In the genomic region with DNA sequence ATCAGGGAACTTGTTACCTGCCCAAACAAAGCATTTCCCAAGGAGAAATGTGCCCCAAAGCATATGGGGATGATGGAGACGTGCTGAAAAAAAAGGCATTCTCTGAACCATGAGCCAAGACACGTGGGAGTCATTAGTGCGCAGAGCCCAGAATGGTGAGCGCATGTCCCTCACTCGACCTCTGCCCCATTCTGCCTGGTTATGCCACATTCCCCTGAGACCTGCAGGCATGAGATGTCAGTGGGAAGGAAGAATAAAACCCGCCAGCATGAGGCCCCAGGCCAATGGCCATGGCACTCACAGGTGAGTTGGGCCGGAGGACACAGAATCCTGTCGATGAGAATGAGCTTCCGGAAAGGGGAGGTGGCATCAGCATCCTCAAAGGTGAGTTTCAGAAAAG, we compare ENCODE assay signal across 40 cellular contexts.
"Had no signal": no experiment of that assay in that cellular context is flagged by ENCODE, and none has a peak within 500 bp of the region (broad histone marks: within the 10 kb centered on the region; RNA-seq: fewer than 3 reads in every experiment).

No MANE protein-coding gene starts in this region.

- H3K27ac Mint-ChIP-seq: activated B cell treated with CpG ODN at 0.5 μM for 24 hours; activated CD4-positive, alpha-beta memory T cell treated with anti-CD3 and anti-CD28 coated beads, Interleukin-2, amount 10 ng/mL, durations not matched to agents 7 days and 5 days; activated CD8-positive, alpha-beta memory T cell treated with anti-CD3 and anti-CD28 coated beads, Interleukin-2, amount 10 ng/mL, durations not matched to agents 7 days and 5 days; activated naive CD8-positive, alpha-beta T cell treated with anti-CD3 and anti-CD28 coated beads for 36 hours; activated T-helper 17 cell treated with anti-CD3 and anti-CD28 coated beads, Interleukin-2, amount 50 U/mL, for 72 hours had no signal

- H3K4me1 Mint-ChIP-seq: activated B cell treated with CpG ODN at 0.5 μM for 24 hours; activated CD4-positive, alpha-beta memory T cell treated with anti-CD3 and anti-CD28 coated beads, Interleukin-2, amount 10 ng/mL, durations not matched to agents 7 days and 5 days; activated CD8-positive, alpha-beta memory T cell treated with anti-CD3 and anti-CD28 coated beads, Interleukin-2, amount 10 ng/mL, durations not matched to agents 7 days and 5 days; activated naive CD8-positive, alpha-beta T cell treated with anti-CD3 and anti-CD28 coated beads for 36 hours; activated T-helper 17 cell treated with anti-CD3 and anti-CD28 coated beads, Interleukin-2, amount 50 U/mL, for 72 hours had no signal

- H3K4me3 ChIP-seq: ascending aorta, cardiac muscle cell, MG63, Peyer's patch had no signal

- ATAC-seq: activated CD8-positive, alpha-beta memory T cell treated with anti-CD3 and anti-CD28 coated beads, Interleukin-2, amount 10 ng/mL, durations not matched to agents 7 days and 5 days; activated T-helper 17 cell treated with anti-CD3 and anti-CD28 coated beads, Interleukin-2, amount 50 U/mL, for 72 hours; PC-3; Right ventricle myocardium inferior had no signal

- H3K27ac ChIP-seq: ascending aorta, cardiac muscle cell, Peyer's patch, RWPE1, VCaP had no signal

- H3K4me3 Mint-ChIP-seq: activated B cell treated with CpG ODN at 0.5 μM for 24 hours; activated CD4-positive, alpha-beta memory T cell treated with anti-CD3 and anti-CD28 coated beads, Interleukin-2, amount 10 ng/mL, durations not matched to agents 7 days and 5 days; activated CD8-positive, alpha-beta memory T cell treated with anti-CD3 and anti-CD28 coated beads, Interleukin-2, amount 10 ng/mL, durations not matched to agents 7 days and 5 days; activated naive CD8-positive, alpha-beta T cell treated with anti-CD3 and anti-CD28 coated beads for 36 hours; activated T-helper 17 cell treated with anti-CD3 and anti-CD28 coated beads, Interleukin-2, amount 50 U/mL, for 72 hours had no signal

- H3K9me3 Mint-ChIP-seq: activated B cell treated with CpG ODN at 0.5 μM for 24 hours; activated CD4-positive, alpha-beta memory T cell treated with anti-CD3 and anti-CD28 coated beads, Interleukin-2, amount 10 ng/mL, durations not matched to agents 7 days and 5 days; activated naive CD8-positive, alpha-beta T cell treated with anti-CD3 and anti-CD28 coated beads for 36 hours; activated T-helper 17 cell treated with anti-CD3 and anti-CD28 coated beads, Interleukin-2, amount 50 U/mL, for 72 hours had no signal

- DNase-seq: activated B cell treated with CpG ODN at 0.5 μM for 24 hours; activated CD4-positive, alpha-beta memory T cell treated with anti-CD3 and anti-CD28 coated beads, Interleukin-2, amount 10 ng/mL, durations not matched to agents 7 days and 5 days; activated CD4-positive, alpha-beta T cell treated with anti-CD3 and anti-CD28 coated beads for 4 hours; activated CD4-positive, alpha-beta T cell treated with anti-CD3 and anti-CD28 coated beads, Interleukin-2, amount 50 U/mL, for 1 hour; activated CD4-positive, CD25-positive, alpha-beta regulatory T cell treated with anti-CD3 and anti-CD28 coated beads, Interleukin-2, amount 50 U/mL, for 72 hours; activated CD8-positive, alpha-beta memory T cell treated with anti-CD3 and anti-CD28 coated beads for 24 hours; activated CD8-positive, alpha-beta memory T cell treated with anti-CD3 and anti-CD28 coated beads, Interleukin-2, amount 10 ng/mL, durations not matched to agents 7 days and 5 days; activated CD8-positive, alpha-beta memory T cell treated with anti-CD3 and anti-CD28 coated beads, Interleukin-2, amount 50 U/mL, for 48 hours; activated effector memory CD4-positive, alpha-beta T cell treated with anti-CD3 and anti-CD28 coated beads, Interleukin-2, amount 50 U/mL, for 16 hours; activated naive CD4-positive, alpha-beta T cell; activated naive CD4-positive, alpha-beta T cell treated with anti-CD3 and anti-CD28 coated beads, Interleukin-2, amount 50 U/mL, for 16 hours; activated naive CD8-positive, alpha-beta T cell treated with anti-CD3 and anti-CD28 coated beads for 36 hours; activated T-cell treated with anti-CD3 and anti-CD28 coated beads, Interleukin-2, amount 50 U/mL, for 48 hours; amygdala; Kasumi-1; KG1; MG63; NCI-H1048; NCI-H1105 treated with DMSO at 0.1 percent for 48 hours; NCI-H1436; NCI-H1694; NCI-H1930; NCI-H2081 treated with DMSO at 0.1 percent for 48 hours; NCI-H226; NCI-H446 treated with DMSO at 0.1 percent for 48 hours; NCI-H524; NK-92 treated with Interleukin-12 subunit alpha and Interleukin-12 subunit beta, amount 100 ng/mL, for 24 hours; PC-3; Peyer's patch; SIG-M5; SW 1271; T-helper 1 cell; T-helper 2 cell; T-helper 9 cell had no signal

- H3K36me3 Mint-ChIP-seq: activated CD8-positive, alpha-beta memory T cell treated with anti-CD3 and anti-CD28 coated beads, Interleukin-2, amount 10 ng/mL, durations not matched to agents 7 days and 5 days; activated naive CD8-positive, alpha-beta T cell treated with anti-CD3 and anti-CD28 coated beads for 36 hours had no signal

- H3K27me3 Mint-ChIP-seq: activated CD4-positive, alpha-beta memory T cell treated with anti-CD3 and anti-CD28 coated beads, Interleukin-2, amount 10 ng/mL, durations not matched to agents 7 days and 5 days had no signal
